Comparison of ENCODE assay signal across 1 cellular context in the genomic region with DNA sequence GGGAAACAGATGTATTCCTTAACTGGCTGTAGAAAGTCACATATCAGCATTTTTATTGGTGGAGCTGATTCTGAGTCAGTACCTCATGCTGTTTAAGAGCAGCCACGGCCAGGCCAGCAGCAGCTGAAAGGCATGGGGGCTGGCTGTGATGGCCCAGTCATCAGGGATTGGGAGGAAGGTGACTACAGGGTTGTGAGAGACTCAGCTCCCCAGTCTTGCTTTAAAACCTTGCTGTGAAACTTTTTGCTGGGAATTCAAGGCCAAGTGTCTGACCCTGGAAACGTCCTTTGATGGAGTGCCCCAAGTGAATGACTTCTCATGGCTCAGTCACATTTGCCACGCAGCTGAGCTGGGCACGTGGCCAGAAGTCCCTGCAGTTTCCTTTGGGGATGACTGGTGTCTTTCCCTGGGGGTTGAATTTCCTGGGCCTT.
TF ChIP-seq lines count a peak whose summit lies in the region.

No MANE protein-coding gene starts in this region.

TF ChIP-seq in SK-N-SH, 30 proteins besides CTCF, POLR2A, EP300 and RAD21 (continued from another document):
- TF ChIP-seq, protein P1, sequence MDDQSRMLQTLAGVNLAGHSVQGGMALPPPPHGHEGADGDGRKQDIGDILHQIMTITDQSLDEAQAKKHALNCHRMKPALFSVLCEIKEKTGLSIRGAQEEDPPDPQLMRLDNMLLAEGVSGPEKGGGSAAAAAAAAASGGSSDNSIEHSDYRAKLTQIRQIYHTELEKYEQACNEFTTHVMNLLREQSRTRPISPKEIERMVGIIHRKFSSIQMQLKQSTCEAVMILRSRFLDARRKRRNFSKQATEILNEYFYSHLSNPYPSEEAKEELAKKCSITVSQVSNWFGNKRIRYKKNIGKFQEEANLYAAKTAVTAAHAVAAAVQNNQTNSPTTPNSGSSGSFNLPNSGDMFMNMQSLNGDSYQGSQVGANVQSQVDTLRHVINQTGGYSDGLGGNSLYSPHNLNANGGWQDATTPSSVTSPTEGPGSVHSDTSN (IDR thresholded peaks at IDR 0.05): 0 out of 2 replicates have a peak, but pooled peaks have one; percentile 2
- no peak for TF ChIP-seq EZH2phosphoT487 (IDR thresholded peaks at IDR 0.05; ENCODE audit: borderline replicate concordance, low read depth)
- no peak for TF ChIP-seq GABPA (IDR thresholded peaks at IDR 0.05; ENCODE audit: low read depth)
- no peak for TF ChIP-seq ELF1 (IDR thresholded peaks at IDR 0.05)
- 0 out of 2 replicates have a peak, but pooled peaks have one; percentile 26 for TF ChIP-seq FOSL2 (IDR thresholded peaks at IDR 0.05; ENCODE audit: borderline replicate concordance, low read depth)
